ENCODE assay signal across 13 cellular contexts in genomic region chr17:60315650-60316049, GRCh38.
DNase-seq lines count a peak whose midpoint lies in the region; ATAC-seq and TF ChIP-seq lines count a peak whose summit lies in the region.
"Had no signal": no experiment of that assay in that cellular context is flagged by ENCODE, and none has a peak within 500 bp of the region (broad histone marks: within the 10 kb centered on the region; RNA-seq: fewer than 3 reads in every experiment).

No MANE protein-coding gene starts in this region.

- H3K27me3 ChIP-seq in DND-41 (ENCODE audit: insufficient read depth, low read length, poor library complexity) = no peaks in the 10 kb centered on the region
- H3K27me3 ChIP-seq: hepatocyte, tibial artery had no signal

- peaks cover 73% of the 10 kb centered on the region for H3K79me2 ChIP-seq in DND-41 (ENCODE audit: insufficient read depth, low read length)

- H3K36me3 ChIP-seq in DND-41 (ENCODE audit: insufficient read depth, low read length) = no peaks in the 10 kb centered on the region
- H3K36me3 ChIP-seq: tibial artery had no signal

- H3K9ac ChIP-seq in DND-41 (ENCODE audit: low read depth, low read length) = no peak overlapping the region

- DNase-seq in DND-41 (no peak), HT1080 (ENCODE audit: low read depth) (peak; percentile 3), RPMI8226 (peak; percentile 2), left lobe of liver (ENCODE audit: low spot score) (no peak), GOT3 (lab: John Stamatoyannopoulos, UW) (no peak), kidney glomerular epithelial cell (lab: John Stamatoyannopoulos, UW) (no peak)
- DNase-seq: COR-L47; left ventricle myocardium superior; stimulated activated CD4-positive, alpha-beta T cell treated with anti-CD3 and anti-CD28 coated beads, Interleukin-12 subunit alpha, Interleukin-12 subunit beta, amount 100 ng/mL, for 4 hours; tibial artery had no signal

- H3K27ac ChIP-seq in DND-41 (ENCODE audit: low read length) = no peak overlapping the region
- H3K27ac ChIP-seq: hepatocyte, tibial artery had no signal

- H3K9me3 ChIP-seq in DND-41 (ENCODE audit: insufficient read depth, low read length, severe bottlenecking) = no peaks in the 10 kb centered on the region
- H3K9me3 ChIP-seq: tibial artery had no signal

- no peaks in the 10 kb centered on the region for H3K4me1 ChIP-seq in DND-41 (ENCODE audit: insufficient read depth, low read length)

- no peak overlapping the region for H3K4me3 ChIP-seq in DND-41 (ENCODE audit: low read depth in 1 of 2, low read length in 2 of 2)
- H3K4me3 ChIP-seq: hepatocyte, tibial artery had no signal

- ATAC-seq in DND-41 (ENCODE audit: insufficient read depth, low read depth) (no peak), left lobe of liver (peak; percentile 68), GM18520 (IDR thresholded peaks at IDR 0.05; ENCODE audit: unreplicated experiment) (no peak), HG03521 (IDR thresholded peaks at IDR 0.05; ENCODE audit: unreplicated experiment) (no peak)
- ATAC-seq: left ventricle myocardium superior had no signal

- no peak overlapping the region for H2AFZ ChIP-seq in DND-41 (ENCODE audit: low read depth, low read length)
- H2AFZ ChIP-seq: hepatocyte had no signal

- peak; percentile 21 for TF ChIP-seq CTCF in DND-41 (IDR thresholded peaks at IDR 0.05; ENCODE audit: borderline replicate concordance, extremely low read depth, low read length, poor library complexity, severe bottlenecking)

- no peak overlapping the region for H3K4me2 ChIP-seq in DND-41 (ENCODE audit: insufficient read depth, low read length)
- H3K4me2 ChIP-seq: hepatocyte had no signal

- peaks cover 13% of the 10 kb centered on the region for H4K20me1 ChIP-seq in DND-41 (ENCODE audit: insufficient read depth, low read length)

Comparison
In these comparisons a context has a peak if more than half of its experiments do, and no peak if none do; other contexts are left out.
1. DNase-seq: peak in HT1080 (single experiment) and RPMI8226 (single experiment); none in DND-41 (single experiment), left lobe of liver (single experiment), GOT3 (single experiment) and kidney glomerular epithelial cell (single experiment).